In genomic region chr13:51814071-51814470, GRCh38 we compare ENCODE assay signal across 20 cellular contexts. TPM values are rescaled to one million over a fixed set of nuclear protein-coding genes. Genes with fewer than 3 reads are reported as not detected.
"Had no signal": no experiment of that assay in that cellular context is flagged by ENCODE, and none has a peak within 500 bp of the region (broad histone marks: within the 10 kb centered on the region; RNA-seq: fewer than 3 reads in every experiment).

No MANE protein-coding gene starts in this region.

- H3K27me3 ChIP-seq: heart right ventricle, left lung, tibial nerve had no signal

- H3K27ac ChIP-seq: left lung, tibial nerve had no signal

- H3K9me3 Mint-ChIP-seq: activated CD4-positive, alpha-beta T cell treated with anti-CD3 and anti-CD28 coated beads, Interleukin-2, amount 10 ng/mL, durations not matched to agents 24 days and 14 days; mesothelial cell of epicardium; nephron progenitor cell had no signal

- H3K4me3 ChIP-seq: left lung had no signal

- H3K4me3 Mint-ChIP-seq: activated CD4-positive, alpha-beta T cell treated with anti-CD3 and anti-CD28 coated beads, Interleukin-2, amount 10 ng/mL, durations not matched to agents 24 days and 14 days; mesothelial cell of epicardium; nephron progenitor cell had no signal

- H3K27ac Mint-ChIP-seq: mesothelial cell of epicardium, nephron progenitor cell had no signal

- H3K36me3 ChIP-seq: heart right ventricle, left lung, tibial nerve had no signal

- H3K9me3 ChIP-seq: heart right ventricle, left lung, tibial nerve had no signal

- DNase-seq: activated CD4-positive, alpha-beta T cell treated with anti-CD3 and anti-CD28 coated beads, Interleukin-2, amount 10 ng/mL, durations not matched to agents 24 days and 14 days; activated CD4-positive, CD25-positive, alpha-beta regulatory T cell; activated CD8-positive, alpha-beta memory T cell treated with anti-CD3 and anti-CD28 coated beads for 24 hours; activated CD8-positive, alpha-beta memory T cell treated with anti-CD3 and anti-CD28 coated beads, Interleukin-2, amount 50 U/mL, for 48 hours; effector CD4-positive, alpha-beta T cell; heart right ventricle; left lung; nephron progenitor cell; retina; stimulated activated CD8-positive, alpha-beta memory T cell treated with anti-CD3 and anti-CD28 coated beads, Interleukin-4, amount 100 ng/mL, for 48 hours; stimulated activated naive CD4-positive, alpha-beta T cell treated with Interleukin-2 at 50 U/mL for 16 hours; T-helper 9 cell had no signal

- ATAC-seq: esophagus mucosa had no signal

RNA-seq across cellular contexts. Expression of gene TMEM272, which starts 30.9 kb away (rescaled TPM):
- total RNA-seq: esophagus mucosa, kidney epithelial cell, lung microvascular endothelial cell, tibial nerve had no signal

RNA-seq across cellular contexts. Expression of gene CCDC70, which starts 47.7 kb away (rescaled TPM):
- total RNA-seq: activated CD4-positive, alpha-beta T cell treated with anti-CD3 and anti-CD28 coated beads, Interleukin-2, amount 10 ng/mL, durations not matched to agents 24 days and 14 days; cerebellum; esophagus mucosa; heart right ventricle; kidney epithelial cell; left lung; lung microvascular endothelial cell; mesothelial cell of epicardium; omental fat pad; posterior vena cava; tibial nerve had no signal
- polyA plus RNA-seq: heart right ventricle had no signal
